Comparison of ENCODE assay signal across 8 cellular contexts in genomic region chr16:29995911-29996772, GRCh38. TPM values are rescaled to one million over a fixed set of nuclear protein-coding genes. Genes with fewer than 3 reads are reported as not detected.
DNase-seq lines count a peak whose midpoint lies in the region; TF ChIP-seq lines count a peak whose summit lies in the region.

TSS of gene INO80E (plus strand) at chr16:29996241. CDS start at chr16:29996311, 70 bp downstream.

- peak within 1 kb of the TSS; percentile 99 for H3K4me2 ChIP-seq in SK-N-SH

- H2AFZ ChIP-seq in SK-N-SH (ENCODE audit: low read depth): peak within 1 kb of the TSS; percentile 97

- CTCF ChIA-PET in SK-N-SH (lab: Yijun Ruan, JAX): interaction anchor here (0.8 to 2.8 kb wide), 5 partner anchors 10 to 206 kb away, joined by 4 to 11 read pairs (median 4); partner anchors contain the start of genes DOC2A, KIF22 and TLCD3B

- no peaks in the 10 kb centered on the region for H4K20me1 ChIP-seq in SK-N-SH (ENCODE audit: insufficient read depth)

- H3K27ac ChIP-seq in SK-N-SH (ENCODE audit: low read depth in 2 of 2, low read length in 1 of 2) (peak within 1 kb of the TSS; percentile 94), temporal lobe (ENCODE audit: low read depth, low read length) (peak within 1 kb of the TSS; percentile 90)

- peaks cover 19% of the 10 kb centered on the region; the same call in 1 of the 2 replicates for H3K79me2 ChIP-seq in SK-N-SH (ENCODE audit: insufficient read depth)

- WGBS in SK-N-SH (ENCODE audit: low lambda C conversion rate): under 1% methylated on average over 45 of the region's 66 CpGs

- H3K36me3 ChIP-seq in SK-N-SH (replicated peaks in 1 of 2; ENCODE audit: control insufficient read depth in 1 of 2, insufficient read depth in 2 of 2, low read length in 1 of 2): peaks cover 5 to 30% of the 10 kb centered on the region in 2 experiments

- TF ChIP-seq RAD21 in SK-N-SH (IDR thresholded peaks at IDR 0.05; ENCODE audit: low read length): no peak

- no peaks in the 10 kb centered on the region for H3K9me2 ChIP-seq in SK-N-SH

- POLR2A ChIA-PET in SK-N-SH (lab: Yijun Ruan, JAX): interaction anchor here (0.8 to 1.3 kb wide), 5 partner anchors 10 to 98 kb away, joined by 3 to 4 read pairs (median 3); partner anchors contain the start of genes SEZ6L2 and TAOK2

- H3K9me3 ChIP-seq in SK-N-SH: no peaks in the 10 kb centered on the region

- TF ChIP-seq CTCF in HFF-Myc (IDR thresholded peaks at IDR 0.05; ENCODE audit: low read depth, low read length, missing control alignments) (no peak), SK-N-SH (IDR thresholded peaks at IDR 0.05) (no peak)

- TF ChIP-seq EP300 in SK-N-SH (IDR thresholded peaks at IDR 0.05; ENCODE audit: borderline replicate concordance in 1 of 2, low read depth in 1 of 2, low read length in 1 of 2): no peak

- peaks cover 0 to 14% of the 10 kb centered on the region in 2 experiments; a peak in 1 of 4 replicates for H3K4me1 ChIP-seq in SK-N-SH (ENCODE audit: control insufficient read depth in 1 of 2, insufficient read depth in 2 of 2, low read depth in 1 of 2, low read length in 1 of 2)

- H3K4me3 ChIP-seq in HFF-Myc (replicated peaks; ENCODE audit: low read depth, low read length): peak within 1 kb of the TSS; percentile 91
- H3K4me3 ChIP-seq in SK-N-SH (ENCODE audit: low read depth in 2 of 2, low read length in 1 of 2): peak within 1 kb of the TSS; percentile 87 to 92

- DNase-seq in GM04504 (ENCODE audit: low read depth): peak; percentile 89
- peak; percentile 90 for DNase-seq in HFF-Myc (ENCODE audit: extremely low read depth, low read depth)
- peak; percentile 98 for DNase-seq in NAMALWA (ENCODE audit: low spot score)
- DNase-seq in SK-N-SH: peak; percentile 99
- DNase-seq in activated naive CD4-positive, alpha-beta T cell treated with anti-CD3 and anti-CD28 coated beads, Interleukin-2, amount 50 U/mL, for 16 hours: peak; percentile 100
- peak; percentile 98 for DNase-seq in germinal center (ENCODE audit: low spot score)
- peak; percentile 82 to 100 (median 98) for DNase-seq in nucleus accumbens (lab: John Stamatoyannopoulos, UW)

- H3K27me3 ChIP-seq in SK-N-SH (ENCODE audit: insufficient read depth): no peaks in the 10 kb centered on the region

- H3F3A ChIP-seq in SK-N-SH (replicated peaks; ENCODE audit: insufficient read depth): peaks cover 10% of the 10 kb centered on the region

- peak within 1 kb of the TSS; percentile 90 for H3K9ac ChIP-seq in SK-N-SH

TF ChIP-seq in SK-N-SH, 30 proteins besides CTCF, POLR2A, EP300 and RAD21:
- no peak for TF ChIP-seq EZH2phosphoT487 (IDR thresholded peaks at IDR 0.05; ENCODE audit: borderline replicate concordance, low read depth)
- TF ChIP-seq, protein P1, sequence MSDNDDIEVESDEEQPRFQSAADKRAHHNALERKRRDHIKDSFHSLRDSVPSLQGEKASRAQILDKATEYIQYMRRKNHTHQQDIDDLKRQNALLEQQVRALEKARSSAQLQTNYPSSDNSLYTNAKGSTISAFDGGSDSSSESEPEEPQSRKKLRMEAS (IDR thresholded peaks at IDR 0.05; ENCODE audit: low read depth): 0 out of 2 replicates have a peak, but pooled peaks have one; percentile 64
- TF ChIP-seq TAF1 (IDR thresholded peaks at IDR 0.05; ENCODE audit: borderline replicate concordance, low read depth, low read length): peak; percentile 81; the same call in 1 of the 2 replicates
- TF ChIP-seq, protein P2, sequence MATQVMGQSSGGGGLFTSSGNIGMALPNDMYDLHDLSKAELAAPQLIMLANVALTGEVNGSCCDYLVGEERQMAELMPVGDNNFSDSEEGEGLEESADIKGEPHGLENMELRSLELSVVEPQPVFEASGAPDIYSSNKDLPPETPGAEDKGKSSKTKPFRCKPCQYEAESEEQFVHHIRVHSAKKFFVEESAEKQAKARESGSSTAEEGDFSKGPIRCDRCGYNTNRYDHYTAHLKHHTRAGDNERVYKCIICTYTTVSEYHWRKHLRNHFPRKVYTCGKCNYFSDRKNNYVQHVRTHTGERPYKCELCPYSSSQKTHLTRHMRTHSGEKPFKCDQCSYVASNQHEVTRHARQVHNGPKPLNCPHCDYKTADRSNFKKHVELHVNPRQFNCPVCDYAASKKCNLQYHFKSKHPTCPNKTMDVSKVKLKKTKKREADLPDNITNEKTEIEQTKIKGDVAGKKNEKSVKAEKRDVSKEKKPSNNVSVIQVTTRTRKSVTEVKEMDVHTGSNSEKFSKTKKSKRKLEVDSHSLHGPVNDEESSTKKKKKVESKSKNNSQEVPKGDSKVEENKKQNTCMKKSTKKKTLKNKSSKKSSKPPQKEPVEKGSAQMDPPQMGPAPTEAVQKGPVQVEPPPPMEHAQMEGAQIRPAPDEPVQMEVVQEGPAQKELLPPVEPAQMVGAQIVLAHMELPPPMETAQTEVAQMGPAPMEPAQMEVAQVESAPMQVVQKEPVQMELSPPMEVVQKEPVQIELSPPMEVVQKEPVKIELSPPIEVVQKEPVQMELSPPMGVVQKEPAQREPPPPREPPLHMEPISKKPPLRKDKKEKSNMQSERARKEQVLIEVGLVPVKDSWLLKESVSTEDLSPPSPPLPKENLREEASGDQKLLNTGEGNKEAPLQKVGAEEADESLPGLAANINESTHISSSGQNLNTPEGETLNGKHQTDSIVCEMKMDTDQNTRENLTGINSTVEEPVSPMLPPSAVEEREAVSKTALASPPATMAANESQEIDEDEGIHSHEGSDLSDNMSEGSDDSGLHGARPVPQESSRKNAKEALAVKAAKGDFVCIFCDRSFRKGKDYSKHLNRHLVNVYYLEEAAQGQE (IDR thresholded peaks at IDR 0.05; ENCODE audit: low read depth, low read length): 0 out of 2 replicates have a peak, but pooled peaks have one; percentile 2
- TF ChIP-seq CHD2 (IDR thresholded peaks at IDR 0.05; ENCODE audit: low read length, partially characterized antibody): peak; percentile 65
- TF ChIP-seq MXI1 (IDR thresholded peaks at IDR 0.05; ENCODE audit: low read depth, low read length): peak; percentile 15; the same call in 1 of the 2 replicates
- peak; percentile 75 for TF ChIP-seq GABPA (IDR thresholded peaks at IDR 0.05; ENCODE audit: low read depth)
- 0 out of 2 replicates have a peak, but pooled peaks have one; percentile 4 for TF ChIP-seq TCF12 (IDR thresholded peaks at IDR 0.05)
- peak; percentile 65 for TF ChIP-seq NRF1 (IDR thresholded peaks at IDR 0.05; ENCODE audit: low read depth, low read length)
- TF ChIP-seq ZBTB33 (IDR thresholded peaks at IDR 0.05; ENCODE audit: borderline replicate concordance, low read depth): no peak
- TF ChIP-seq TEAD4 (IDR thresholded peaks at IDR 0.05; ENCODE audit: borderline replicate concordance, insufficient read depth): no peak
- peak; percentile 61 for TF ChIP-seq POLR2AphosphoS5 (IDR thresholded peaks at IDR 0.05; ENCODE audit: low read depth, low read length)
- TF ChIP-seq YY1 (IDR thresholded peaks at IDR 0.05; ENCODE audit: low read depth): peak; percentile 93
- TF ChIP-seq ELF1 (IDR thresholded peaks at IDR 0.05): peak; percentile 91
- TF ChIP-seq RFX5 (IDR thresholded peaks at IDR 0.05; ENCODE audit: low read length): no peak
- peak; percentile 5; the same call in 1 of the 2 replicates for TF ChIP-seq RCOR1 (IDR thresholded peaks at IDR 0.05; ENCODE audit: low read length)

RNA-seq across cellular contexts. Expression of gene INO80E, which starts in this region (rescaled TPM):
- 43.9 and 46.6 TPM in 2 replicates for polyA plus RNA-seq in SK-N-SH (2012; rRNA removed)
- 45.0 and 50.1 TPM in 2 replicates for polyA plus RNA-seq in SK-N-SH (2012; cell fraction: cytosol; rRNA removed)
- polyA plus RNA-seq in SK-N-SH (2012; cell fraction: nucleus; rRNA removed): 98.2 and 102 TPM in 2 replicates
- 23.4 TPM for total RNA-seq in temporal lobe

Comparison
In these comparisons a context has a peak if more than half of its experiments do, and no peak if none do; other contexts are left out.
1. Peak in every context shown above with its lines: DNase-seq, H3K4me3 ChIP-seq and H3K27ac ChIP-seq.